In the genomic region with DNA sequence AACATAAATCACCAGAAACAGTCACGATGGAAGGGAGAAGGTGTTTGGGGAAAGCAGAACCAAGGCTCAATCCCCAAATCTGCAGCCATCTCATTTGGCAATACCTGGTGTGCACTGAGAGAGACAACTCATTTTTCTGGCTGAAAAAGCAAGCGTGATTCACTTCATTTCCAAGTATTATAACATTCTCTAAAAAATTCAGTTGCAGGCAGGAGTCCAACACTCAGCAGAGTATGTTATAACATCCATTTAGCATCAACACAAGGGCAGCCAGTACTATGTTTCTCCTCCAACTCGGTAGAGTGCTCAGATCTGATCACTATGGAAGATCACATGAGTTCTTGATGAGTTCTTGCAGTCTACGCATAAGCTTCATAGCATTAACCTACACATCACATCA, we compare ENCODE assay signal across 13 cellular contexts.
"Had no signal": no experiment of that assay in that cellular context is flagged by ENCODE, and none has a peak within 500 bp of the region (broad histone marks: within the 10 kb centered on the region; RNA-seq: fewer than 3 reads in every experiment).

No MANE protein-coding gene starts in this region.

- H3K9me3 ChIP-seq: pancreas had no signal

- H3K27ac ChIP-seq: cardiac muscle cell, coronary artery, foreskin keratinocyte, heart left ventricle, pancreas, skin epidermis, transverse colon had no signal

- ATAC-seq: activated CD4-positive, CD25-positive, alpha-beta regulatory T cell treated with anti-CD3 and anti-CD28 coated beads, Interleukin-2, amount 50 U/mL, for 24 hours; foreskin keratinocyte had no signal

- H3K4me3 Mint-ChIP-seq: activated naive CD8-positive, alpha-beta T cell had no signal

- DNase-seq: amygdala; effector CD4-positive, alpha-beta T cell; foreskin keratinocyte; heart left ventricle; islet precursor cell; mesendoderm; pancreas; transverse colon had no signal

- H3K4me1 ChIP-seq: foreskin keratinocyte, heart left ventricle, pancreas, transverse colon had no signal

- H3K27me3 ChIP-seq: cardiac muscle cell, foreskin keratinocyte, heart left ventricle, pancreas, transverse colon had no signal

- H3K4me3 ChIP-seq: cardiac muscle cell, coronary artery, heart left ventricle, pancreas, skin epidermis, transverse colon had no signal

- H3K27ac Mint-ChIP-seq: activated naive CD8-positive, alpha-beta T cell had no signal

- H3K36me3 ChIP-seq: cardiac muscle cell, heart left ventricle, pancreas, transverse colon had no signal

- H3K36me3 Mint-ChIP-seq: activated naive CD8-positive, alpha-beta T cell had no signal
